Comparison of ENCODE assay signal across 1 cellular context in genomic region chr2:118443596-118443995, GRCh38.
TF ChIP-seq lines count a peak whose summit lies in the region.

No MANE protein-coding gene starts in this region.

TF ChIP-seq in HepG2, 621 proteins besides CTCF, POLR2A, EP300 and RAD21 (continued from another document):
- TF ChIP-seq ZMAT3 (CRISPR knock-in tag; conservative IDR thresholded peaks at IDR 0.05) (no peak), FOXC1 (CRISPR knock-in tag; IDR thresholded peaks at IDR 0.05; ENCODE audit: borderline replicate concordance) (no peak)
TF ChIP-seq in HepG2: peak in this region for 3.
